In the genomic region with DNA sequence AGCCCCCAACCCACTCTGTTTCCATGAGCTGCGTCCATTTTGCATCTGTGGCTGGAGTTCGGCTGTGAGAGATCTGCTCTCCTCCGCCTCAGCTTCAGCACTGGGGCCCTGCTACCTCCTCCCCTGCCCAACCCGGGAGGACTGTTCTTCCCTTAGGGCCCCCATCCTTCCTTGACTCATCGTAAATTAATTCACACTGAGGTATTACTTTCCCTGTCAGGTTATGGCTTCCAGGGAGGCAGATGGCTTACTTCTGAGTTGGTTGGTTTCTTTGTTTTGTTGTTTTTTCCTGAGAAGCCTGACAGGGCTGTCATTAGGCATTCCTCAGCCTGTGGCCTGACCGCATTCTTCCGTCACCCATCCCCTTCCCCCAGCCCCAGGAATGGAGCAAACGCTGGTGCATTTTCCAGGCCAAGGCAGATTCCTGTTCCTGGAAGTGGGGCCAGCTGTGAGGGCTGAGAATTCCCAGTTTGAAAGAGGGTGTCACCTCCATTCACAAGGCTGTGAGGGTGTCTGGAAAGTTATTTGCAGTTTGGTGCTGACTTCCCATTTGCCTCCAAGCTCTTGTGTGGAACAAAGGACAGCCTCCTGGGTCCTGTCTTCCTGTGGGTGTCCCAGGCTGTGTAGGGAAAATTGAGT, we compare ENCODE assay signal across 9 cellular contexts. TPM values are rescaled to one million over a fixed set of nuclear protein-coding genes. Genes with fewer than 3 reads are reported as not detected.
DNase-seq lines count a peak whose midpoint lies in the region; ATAC-seq and TF ChIP-seq lines count a peak whose summit lies in the region.
"Had no signal": no experiment of that assay in that cellular context is flagged by ENCODE, and none has a peak within 500 bp of the region (broad histone marks: within the 10 kb centered on the region; RNA-seq: fewer than 3 reads in every experiment).

No MANE protein-coding gene starts in this region.

- no peak overlapping the region for H3K9ac ChIP-seq in liver (ENCODE audit: low read depth in 1 of 2, low read length in 2 of 2)

- H3K9me3 ChIP-seq in liver (ENCODE audit: control insufficient read depth in 4 of 4, low read length in 3 of 4) = peaks cover 3 to 11% (median 5%) of the 10 kb centered on the region in 4 donors
- no peaks in the 10 kb centered on the region for H3K9me3 ChIP-seq in transverse colon

- H3K4me3 ChIP-seq in liver (ENCODE audit: low read depth in 1 of 3, low read length in 3 of 3) (no peak overlapping the region), transverse colon (no peak overlapping the region)

- H3K4me1 ChIP-seq in liver (ENCODE audit: control insufficient read depth in 4 of 4, insufficient read depth in 4 of 4, low read length in 3 of 4) (no peaks in the 10 kb centered on the region), transverse colon (peaks cover 4 to 24% (median 8%) of the 10 kb centered on the region in 4 donors)

- ATAC-seq in HG03354 (IDR thresholded peaks at IDR 0.05; ENCODE audit: poor library complexity, severe bottlenecking, unreplicated experiment) = no peak

- peak; percentile 10; the same call in 1 of the 2 replicates for TF ChIP-seq RAD21 in Ishikawa (IDR thresholded peaks at IDR 0.05; ENCODE audit: low read depth)
- peak in 1 of 2 donors; percentile 24 for TF ChIP-seq RAD21 in liver (IDR thresholded peaks at IDR 0.05)

- peak overlapping the region; percentile 87 for H3K27ac ChIP-seq in caudate nucleus (ENCODE audit: low read depth, low read length)
- H3K27ac ChIP-seq in liver (ENCODE audit: low read depth in 1 of 2, low read length in 2 of 2) = peak overlapping the region in 1 of 2 donors; percentile 32
- H3K27ac ChIP-seq in transverse colon = peak overlapping the region; percentile 74 to 89 (median 83)

- DNase-seq in caudate nucleus (lab: John Stamatoyannopoulos, UW) (peak in 3 of 61 donors; percentile 68 to 78 (median 74)), transverse colon (peak; percentile 50), NCI-H1092 (lab: John Stamatoyannopoulos, UW) (no peak)
- DNase-seq in central memory CD4-positive, alpha-beta T cell = no peak
- DNase-seq in activated CD4-positive, CD25-positive, alpha-beta regulatory T cell treated with anti-CD3 and anti-CD28 coated beads, Interleukin-2, amount 50 U/mL, for 72 hours = no peak

- H3K36me3 ChIP-seq in liver (ENCODE audit: control insufficient read depth in 4 of 4, insufficient read depth in 3 of 4, low read depth in 1 of 4, low read length in 3 of 4) (no peaks in the 10 kb centered on the region), transverse colon (no peaks in the 10 kb centered on the region)

- TF ChIP-seq POLR2A in transverse colon (IDR thresholded peaks at IDR 0.05) = no peak

- TF ChIP-seq CTCF in liver (IDR thresholded peaks at IDR 0.05; ENCODE audit: low read depth, low read length, missing input control) = no peak
- TF ChIP-seq CTCF in transverse colon (IDR thresholded peaks at IDR 0.05) = no peak

- TF ChIP-seq EP300 in Ishikawa (IDR thresholded peaks at IDR 0.05; ENCODE audit: borderline replicate concordance) (0 out of 2 replicates have a peak, but pooled peaks have one; percentile 60), transverse colon (IDR thresholded peaks at IDR 0.05; ENCODE audit: low read depth) (peak; percentile 69)

- intact Hi-C loops in transverse colon (cut with DNase I; ENCODE audit: low total_unique reads) = no loop called here

- H3K27me3 ChIP-seq in liver (ENCODE audit: control insufficient read depth in 4 of 4, insufficient read depth in 4 of 4, low read length in 3 of 4) (peaks cover 0 to 3% (median 0%) of the 10 kb centered on the region in 4 donors), transverse colon (no peaks in the 10 kb centered on the region)

- in situ Hi-C loops in transverse colon (cut with MboI; ENCODE audit: low pct_ligation_motif_present in 1 of 4, low pct_unique_long_range_greater_than_20kb in 1 of 4, low sequenced_read_pairs in 3 of 4) = no loop called here

- 69% methylated on average over 8 of the region's 8 CpGs for WGBS in liver
- 35 to 62% methylated on average over 3 to 8 of the region's 8 CpGs for WGBS in transverse colon (ENCODE audit: low coverage in 1 of 2), 2 donors

TF ChIP-seq in Ishikawa, 13 proteins besides CTCF, POLR2A, EP300 and RAD21:
- no peak for TF ChIP-seq TAF1 (IDR thresholded peaks at IDR 0.05; ENCODE audit: low read depth)
- TF ChIP-seq NFIC (IDR thresholded peaks at IDR 0.05) = peak; percentile 17; the same call in 1 of the 2 replicates
- peak; percentile 90 for TF ChIP-seq TEAD4 (IDR thresholded peaks at IDR 0.05)
- TF ChIP-seq, protein P1, sequence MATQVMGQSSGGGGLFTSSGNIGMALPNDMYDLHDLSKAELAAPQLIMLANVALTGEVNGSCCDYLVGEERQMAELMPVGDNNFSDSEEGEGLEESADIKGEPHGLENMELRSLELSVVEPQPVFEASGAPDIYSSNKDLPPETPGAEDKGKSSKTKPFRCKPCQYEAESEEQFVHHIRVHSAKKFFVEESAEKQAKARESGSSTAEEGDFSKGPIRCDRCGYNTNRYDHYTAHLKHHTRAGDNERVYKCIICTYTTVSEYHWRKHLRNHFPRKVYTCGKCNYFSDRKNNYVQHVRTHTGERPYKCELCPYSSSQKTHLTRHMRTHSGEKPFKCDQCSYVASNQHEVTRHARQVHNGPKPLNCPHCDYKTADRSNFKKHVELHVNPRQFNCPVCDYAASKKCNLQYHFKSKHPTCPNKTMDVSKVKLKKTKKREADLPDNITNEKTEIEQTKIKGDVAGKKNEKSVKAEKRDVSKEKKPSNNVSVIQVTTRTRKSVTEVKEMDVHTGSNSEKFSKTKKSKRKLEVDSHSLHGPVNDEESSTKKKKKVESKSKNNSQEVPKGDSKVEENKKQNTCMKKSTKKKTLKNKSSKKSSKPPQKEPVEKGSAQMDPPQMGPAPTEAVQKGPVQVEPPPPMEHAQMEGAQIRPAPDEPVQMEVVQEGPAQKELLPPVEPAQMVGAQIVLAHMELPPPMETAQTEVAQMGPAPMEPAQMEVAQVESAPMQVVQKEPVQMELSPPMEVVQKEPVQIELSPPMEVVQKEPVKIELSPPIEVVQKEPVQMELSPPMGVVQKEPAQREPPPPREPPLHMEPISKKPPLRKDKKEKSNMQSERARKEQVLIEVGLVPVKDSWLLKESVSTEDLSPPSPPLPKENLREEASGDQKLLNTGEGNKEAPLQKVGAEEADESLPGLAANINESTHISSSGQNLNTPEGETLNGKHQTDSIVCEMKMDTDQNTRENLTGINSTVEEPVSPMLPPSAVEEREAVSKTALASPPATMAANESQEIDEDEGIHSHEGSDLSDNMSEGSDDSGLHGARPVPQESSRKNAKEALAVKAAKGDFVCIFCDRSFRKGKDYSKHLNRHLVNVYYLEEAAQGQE (IDR thresholded peaks at IDR 0.05; ENCODE audit: low read depth) = no peak
- TF ChIP-seq TCF12 (IDR thresholded peaks at IDR 0.05; ENCODE audit: low read depth) = peak; percentile 78; the same call in 1 of the 2 replicates

TF ChIP-seq in liver, 16 proteins besides CTCF, POLR2A, EP300 and RAD21 (continues in another document):
- TF ChIP-seq JUND (IDR thresholded peaks at IDR 0.05) (no peak), GABPA (IDR thresholded peaks at IDR 0.05 in 1 of 2, conservative IDR thresholded peaks at IDR 0.05 in 1 of 2) (no peak), HNF4G (IDR thresholded peaks at IDR 0.05) (no peak), FOXA1 (IDR thresholded peaks at IDR 0.05) (no peak), HNF4A (conservative IDR thresholded peaks at IDR 0.05) (no peak), FOXA2 (IDR thresholded peaks at IDR 0.05) (no peak), NR2F2 (IDR thresholded peaks at IDR 0.05) (peak; percentile 77), SP1 (IDR thresholded peaks at IDR 0.05) (peak; percentile 28), TAF1 (conservative IDR thresholded peaks at IDR 0.05) (no peak), EGR1 (IDR thresholded peaks at IDR 0.05; ENCODE audit: low read depth in 2 of 2) (no peak), YY1 (IDR thresholded peaks at IDR 0.05) (no peak)
- TF ChIP-seq, protein P2, sequence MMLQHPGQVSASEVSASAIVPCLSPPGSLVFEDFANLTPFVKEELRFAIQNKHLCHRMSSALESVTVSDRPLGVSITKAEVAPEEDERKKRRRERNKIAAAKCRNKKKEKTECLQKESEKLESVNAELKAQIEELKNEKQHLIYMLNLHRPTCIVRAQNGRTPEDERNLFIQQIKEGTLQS (IDR thresholded peaks at IDR 0.05) = no peak
- TF ChIP-seq, protein P3, sequence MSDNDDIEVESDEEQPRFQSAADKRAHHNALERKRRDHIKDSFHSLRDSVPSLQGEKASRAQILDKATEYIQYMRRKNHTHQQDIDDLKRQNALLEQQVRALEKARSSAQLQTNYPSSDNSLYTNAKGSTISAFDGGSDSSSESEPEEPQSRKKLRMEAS (IDR thresholded peaks at IDR 0.05) = no peak
- TF ChIP-seq, protein P4, sequence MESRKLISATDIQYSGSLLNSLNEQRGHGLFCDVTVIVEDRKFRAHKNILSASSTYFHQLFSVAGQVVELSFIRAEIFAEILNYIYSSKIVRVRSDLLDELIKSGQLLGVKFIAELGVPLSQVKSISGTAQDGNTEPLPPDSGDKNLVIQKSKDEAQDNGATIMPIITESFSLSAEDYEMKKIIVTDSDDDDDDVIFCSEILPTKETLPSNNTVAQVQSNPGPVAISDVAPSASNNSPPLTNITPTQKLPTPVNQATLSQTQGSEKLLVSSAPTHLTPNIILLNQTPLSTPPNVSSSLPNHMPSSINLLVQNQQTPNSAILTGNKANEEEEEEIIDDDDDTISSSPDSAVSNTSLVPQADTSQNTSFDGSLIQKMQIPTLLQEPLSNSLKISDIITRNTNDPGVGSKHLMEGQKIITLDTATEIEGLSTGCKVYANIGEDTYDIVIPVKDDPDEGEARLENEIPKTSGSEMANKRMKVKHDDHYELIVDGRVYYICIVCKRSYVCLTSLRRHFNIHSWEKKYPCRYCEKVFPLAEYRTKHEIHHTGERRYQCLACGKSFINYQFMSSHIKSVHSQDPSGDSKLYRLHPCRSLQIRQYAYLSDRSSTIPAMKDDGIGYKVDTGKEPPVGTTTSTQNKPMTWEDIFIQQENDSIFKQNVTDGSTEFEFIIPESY (IDR thresholded peaks at IDR 0.05) = no peak

RNA-seq across cellular contexts. Expression of a gene that starts 11.6 kb away (rescaled TPM):
- total RNA-seq in liver (not detected), transverse colon (not detected)
- polyA plus RNA-seq in liver = under 1 TPM in 1 of 2 donors, not detected in 1; 0.33 TPM
- total RNA-seq: pulmonary artery endothelial cell had no signal

RNA-seq across cellular contexts. Expression of a gene that starts 24.1 kb away (rescaled TPM):
- total RNA-seq in liver = under 1 TPM in 1 of 2 donors, not detected in 1; 0.42 TPM
- polyA plus RNA-seq in liver = under 1 TPM in 1 of 2 donors, not detected in 1; 0.07 TPM
- not detected for total RNA-seq in transverse colon
- total RNA-seq: pulmonary artery endothelial cell had no signal
